In the genomic region with DNA sequence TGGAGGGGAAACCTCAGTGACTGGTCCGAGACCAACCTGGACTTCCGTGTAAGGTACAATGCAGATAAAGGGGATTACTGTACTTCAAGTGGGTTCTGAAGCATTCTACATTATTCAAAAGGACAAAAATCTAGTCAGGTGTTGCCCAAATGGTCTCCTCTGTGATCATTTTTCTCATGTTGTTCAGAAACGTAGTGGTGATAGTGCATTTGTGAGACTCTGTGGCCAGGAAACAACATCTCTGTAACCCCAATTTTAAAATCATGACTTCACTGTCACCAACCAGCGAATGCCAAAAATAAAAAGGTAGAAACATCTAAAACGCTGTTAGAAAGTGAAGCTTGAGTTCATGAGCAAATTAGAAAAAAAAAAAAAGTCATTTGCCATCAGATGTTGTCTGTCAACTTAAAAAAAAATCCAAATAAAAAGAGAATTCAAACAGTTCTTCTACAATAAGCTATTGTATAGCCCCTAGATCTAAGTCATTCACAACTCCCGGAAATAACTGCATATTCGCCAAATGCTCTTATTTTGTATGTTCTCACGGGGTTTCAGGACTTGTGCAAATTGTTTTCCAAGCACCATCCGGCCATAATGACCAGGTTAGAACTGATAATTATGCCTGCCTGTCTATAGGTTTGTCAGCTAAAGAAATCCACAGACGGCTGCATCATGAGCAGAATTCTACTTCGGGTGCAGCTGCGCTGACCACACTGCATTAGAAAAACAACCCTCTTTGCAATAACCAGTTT, we compare ENCODE assay signal across 8 cellular contexts.
DNase-seq lines count a peak whose midpoint lies in the region; ATAC-seq and TF ChIP-seq lines count a peak whose summit lies in the region.

No MANE protein-coding gene starts in this region.

- H3K4me1 Mint-ChIP-seq in activated naive CD4-positive, alpha-beta T cell treated with anti-CD3 and anti-CD28 coated beads for 36 hours (ENCODE audit: low read depth): peaks cover 96% of the 10 kb centered on the region

- 81 to 88% (median 84%) methylated on average over 12 of the region's 12 CpGs for WGBS in adrenal gland, 4 donors

- peaks cover 5% of the 10 kb centered on the region for H3K9me3 Mint-ChIP-seq in activated naive CD4-positive, alpha-beta T cell treated with anti-CD3 and anti-CD28 coated beads for 36 hours

- ATAC-seq in HG03354 (IDR thresholded peaks at IDR 0.05; ENCODE audit: poor library complexity, severe bottlenecking, unreplicated experiment): peak; percentile 66

- CTCF ChIA-PET in activated naive CD4-positive, alpha-beta T cell treated with anti-CD3 and anti-CD28 coated beads for 36 hours (lab: Charles Lee): interaction anchor here (0.6 to 2.4 kb wide), 5 partner anchors 8 to 370 kb away, joined by 3 to 11 read pairs (median 4); no protein-coding TSS in a partner anchor

- no peaks in the 10 kb centered on the region for H3K36me3 ChIP-seq in adrenal gland (replicated peaks in 1 of 2)

- DNase-seq in activated naive CD4-positive, alpha-beta T cell treated with anti-CD3 and anti-CD28 coated beads for 36 hours: peak; percentile 60
- no peak for DNase-seq in activated naive CD4-positive, alpha-beta T cell treated with anti-CD3 and anti-CD28 coated beads, Interleukin-2, amount 50 U/mL, for 16 hours
- DNase-seq in central memory CD4-positive, alpha-beta T cell: peak; percentile 52
- no peak for DNase-seq in NCI-H510A treated with DMSO at 0.1 percent for 48 hours (lab: John Stamatoyannopoulos, UW)
- no peak for DNase-seq in D341Med (ENCODE audit: low spot score)
- DNase-seq in adrenal gland: no peak
- DNase-seq in NCI-H1436 treated with DMSO at 0.1 percent for 48 hours (lab: John Stamatoyannopoulos, UW): no peak

- no peaks in the 10 kb centered on the region for H3K27me3 ChIP-seq in adrenal gland

- no peak overlapping the region for H3K27ac ChIP-seq in adrenal gland

- no peak for TF ChIP-seq CTCF in adrenal gland (IDR thresholded peaks at IDR 0.05)

- peaks cover 14% of the 10 kb centered on the region for H3K36me3 Mint-ChIP-seq in activated naive CD4-positive, alpha-beta T cell treated with anti-CD3 and anti-CD28 coated beads for 36 hours (ENCODE audit: low read depth)

- intact Hi-C loops in activated naive CD4-positive, alpha-beta T cell treated with anti-CD3 and anti-CD28 coated beads for 36 hours (cut with micrococcal nuclease): loop anchor here (1.0 to 10.0 kb wide), 8 partner anchors 14 to 712 kb away; partner anchors contain the start of genes NMBR and VTA1
- intact Hi-C loops in adrenal gland (cut with DNase I): no loop called here

- no peak overlapping the region for H3K4me3 ChIP-seq in adrenal gland

- H3K27me3 Mint-ChIP-seq in activated naive CD4-positive, alpha-beta T cell treated with anti-CD3 and anti-CD28 coated beads for 36 hours (ENCODE audit: low read depth): no peaks in the 10 kb centered on the region

- peaks cover 7 to 8% of the 10 kb centered on the region in 2 donors for H3K4me1 ChIP-seq in adrenal gland (replicated peaks in 1 of 2)

- peak overlapping the region; percentile 69 for H3K27ac Mint-ChIP-seq in activated naive CD4-positive, alpha-beta T cell treated with anti-CD3 and anti-CD28 coated beads for 36 hours

- TF ChIP-seq POLR2A in adrenal gland (IDR thresholded peaks at IDR 0.05): no peak

- H3K9me3 ChIP-seq in adrenal gland (replicated peaks in 1 of 3): no peaks in the 10 kb centered on the region

- H3K4me3 Mint-ChIP-seq in activated naive CD4-positive, alpha-beta T cell treated with anti-CD3 and anti-CD28 coated beads for 36 hours: peak overlapping the region; percentile 68

Comparison
In these comparisons a context has a peak if more than half of its experiments do, and no peak if none do; other contexts are left out.
1. DNase-seq: peak in activated naive CD4-positive, alpha-beta T cell treated with anti-CD3 and anti-CD28 coated beads for 36 hours (single experiment) and central memory CD4-positive, alpha-beta T cell (single experiment); none in activated naive CD4-positive, alpha-beta T cell treated with anti-CD3 and anti-CD28 coated beads, Interleukin-2, amount 50 U/mL, for 16 hours (single experiment), NCI-H510A treated with DMSO at 0.1 percent for 48 hours (single experiment), D341Med (single experiment), adrenal gland (0 of 7) and NCI-H1436 treated with DMSO at 0.1 percent for 48 hours (single experiment).